9 cellular contexts compared by ENCODE assay signal in genomic region chrX:84712621-84713020, GRCh38.
"Had no signal": no experiment of that assay in that cellular context is flagged by ENCODE, and none has a peak within 500 bp of the region (broad histone marks: within the 10 kb centered on the region; RNA-seq: fewer than 3 reads in every experiment).

No MANE protein-coding gene starts in this region.

- H3K27ac Mint-ChIP-seq: IgD-negative memory B cell had no signal

- H3K4me3 Mint-ChIP-seq: IgD-negative memory B cell had no signal

- H3K4me3 ChIP-seq: K562 had no signal

- ATAC-seq: HepG2, K562 had no signal

- H3K4me2 ChIP-seq: KMS-11 had no signal

- FAIRE-seq: HepG2, HTR-8/SVneo, K562 had no signal

- DNase-seq: IMR-90, KBM-7, KG1 had no signal

- H3K36me3 Mint-ChIP-seq: IgD-negative memory B cell had no signal

- H3K9ac ChIP-seq: KMS-11 had no signal

- H3K27ac ChIP-seq: HL-60, KMS-11 had no signal
